ENCODE assay signal across 8 cellular contexts in the genomic region with DNA sequence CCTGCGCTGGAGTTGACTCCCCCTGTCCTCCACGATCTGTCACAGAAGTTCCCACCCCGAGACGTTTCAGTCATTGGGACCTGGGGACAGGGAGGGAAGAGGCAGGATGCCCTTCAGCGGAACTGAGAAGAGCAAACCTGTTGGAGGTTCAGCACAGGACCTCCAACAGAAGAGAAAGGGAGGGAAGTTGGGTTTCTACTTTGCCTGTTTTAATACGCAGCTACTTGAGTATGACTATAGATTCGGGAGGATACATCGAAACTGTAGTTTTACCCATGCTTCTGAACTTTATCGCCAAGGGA. TPM values are rescaled to one million over a fixed set of nuclear protein-coding genes. Genes with fewer than 3 reads are reported as not detected.
DNase-seq lines count a peak whose midpoint lies in the region; TF ChIP-seq lines count a peak whose summit lies in the region.

No MANE protein-coding gene starts in this region.

- H3K4me3 ChIP-seq in PC-9, result peak overlapping the region; percentile 67
- H3K4me3 ChIP-seq in esophagus squamous epithelium, result peak overlapping the region; percentile 55 to 91 (median 80)

- peaks cover 23% of the 10 kb centered on the region for H4K20me1 ChIP-seq in PC-9 (ENCODE audit: insufficient read depth)

- CTCF ChIA-PET in PC-9 (lab: Charles Lee), result interaction anchor here (0.7 kb wide), 1 partner anchor 106 kb away, joined by 5 read pairs; no protein-coding TSS in a partner anchor

- H3K27ac Mint-ChIP-seq in activated CD4-positive, alpha-beta T cell treated with anti-CD3 and anti-CD28 coated beads, Interleukin-2, amount 10 ng/mL, durations not matched to agents 24 days and 14 days, result peak overlapping the region; percentile 93
- H3K27ac Mint-ChIP-seq in progenitor cell of endocrine pancreas, result peak overlapping the region; percentile 98

- TF ChIP-seq POLR2A in esophagus squamous epithelium (IDR thresholded peaks at IDR 0.05), result no peak

- BruUV-seq in PC-9 (replicated peaks; lab: Mats Ljungman, UMichigan), result no TSS peak

- H2AFZ ChIP-seq in PC-9, result peak overlapping the region; percentile 93

- H3K9me3 ChIP-seq in PC-9 (ENCODE audit: insufficient read depth, low read depth) (no peaks in the 10 kb centered on the region), esophagus squamous epithelium (no peaks in the 10 kb centered on the region)

- peak overlapping the region; percentile 94 for H3K4me3 Mint-ChIP-seq in activated CD4-positive, alpha-beta T cell treated with anti-CD3 and anti-CD28 coated beads, Interleukin-2, amount 10 ng/mL, durations not matched to agents 24 days and 14 days
- peak overlapping the region; percentile 95 for H3K4me3 Mint-ChIP-seq in progenitor cell of endocrine pancreas (ENCODE audit: low read depth)

- intact Hi-C loops in activated CD4-positive, alpha-beta T cell treated with anti-CD3 and anti-CD28 coated beads, Interleukin-2, amount 10 ng/mL, durations not matched to agents 24 days and 14 days (cut with micrococcal nuclease), result loop anchor here (1.0 to 5.0 kb wide), 4 partner anchors 22 to 508 kb away; no protein-coding TSS in a partner anchor
- intact Hi-C loops in PC-9 (cut with micrococcal nuclease; ENCODE audit: unreplicated experiment) (loop anchor here (1.0 to 5.0 kb wide), 3 partner anchors 63 to 192 kb away; no protein-coding TSS in a partner anchor), esophagus squamous epithelium (cut with DNase I) (loop anchor here (10.0 kb wide), 2 partner anchors 100 to 130 kb away; no protein-coding TSS in a partner anchor)

- no peaks in the 10 kb centered on the region for H3K9me3 Mint-ChIP-seq in activated CD4-positive, alpha-beta T cell treated with anti-CD3 and anti-CD28 coated beads, Interleukin-2, amount 10 ng/mL, durations not matched to agents 24 days and 14 days
- no peaks in the 10 kb centered on the region for H3K9me3 Mint-ChIP-seq in progenitor cell of endocrine pancreas (ENCODE audit: low read depth)

- H3F3A ChIP-seq in PC-9 (ENCODE audit: insufficient read depth, low read depth), result peaks cover 42% of the 10 kb centered on the region

- peak overlapping the region; percentile 98 for H3K4me2 ChIP-seq in PC-9

- no peak for DNase-seq in activated CD4-positive, alpha-beta T cell treated with anti-CD3 and anti-CD28 coated beads, Interleukin-2, amount 10 ng/mL, durations not matched to agents 24 days and 14 days
- no peak for DNase-seq in activated CD4-positive, alpha-beta T cell treated with anti-CD3 and anti-CD28 coated beads, Interleukin-2, amount 50 U/mL, for 1 hour
- DNase-seq in PC-9 (no peak), esophagus squamous epithelium (lab: John Stamatoyannopoulos, UW) (no peak), progenitor cell of endocrine pancreas (ENCODE audit: low spot score, unreplicated experiment) (no peak), NCI-H1694 (lab: John Stamatoyannopoulos, UW) (no peak), iPS-NIHi11 (ENCODE audit: low spot score) (no peak)
- no peak for DNase-seq in stimulated activated CD4-positive, alpha-beta T cell treated with anti-CD3 and anti-CD28 coated beads, Interleukin-12 subunit alpha, Interleukin-12 subunit beta, amount 100 ng/mL, for 4 hours

- H3K4me1 Mint-ChIP-seq in activated CD4-positive, alpha-beta T cell treated with anti-CD3 and anti-CD28 coated beads, Interleukin-2, amount 10 ng/mL, durations not matched to agents 24 days and 14 days, result peaks cover 30% of the 10 kb centered on the region
- peaks cover 48% of the 10 kb centered on the region for H3K4me1 Mint-ChIP-seq in progenitor cell of endocrine pancreas (ENCODE audit: low read depth)

- H3K9me2 ChIP-seq in PC-9 (ENCODE audit: insufficient read depth), result no peaks in the 10 kb centered on the region

- no peak for TF ChIP-seq CTCF in PC-9 (conservative IDR thresholded peaks at IDR 0.05)
- TF ChIP-seq CTCF in esophagus squamous epithelium (IDR thresholded peaks at IDR 0.05), result no peak
- TF ChIP-seq CTCF in progenitor cell of endocrine pancreas (IDR thresholded peaks at IDR 0.05; ENCODE audit: unreplicated experiment), result no peak

- POLR2A ChIA-PET in PC-9 (lab: Charles Lee; ENCODE audit: unreplicated experiment), result interaction anchor here (0.6 to 1.0 kb wide), 2 partner anchors 20 to 129 kb away, joined by 4 to 6 read pairs; no protein-coding TSS in a partner anchor

- 8 to 36% methylated on average over 3 to 5 of the region's 9 CpGs for WGBS in esophagus squamous epithelium, 2 donors

- peaks cover 50% of the 10 kb centered on the region for H3K79me2 ChIP-seq in PC-9 (ENCODE audit: low read depth)

- H3K36me3 ChIP-seq in PC-9 (ENCODE audit: low read depth) (peaks cover 12% of the 10 kb centered on the region), esophagus squamous epithelium (no peaks in the 10 kb centered on the region)

- peaks cover 23% of the 10 kb centered on the region for H3K4me1 ChIP-seq in PC-9 (replicated peaks; ENCODE audit: insufficient read depth)
- H3K4me1 ChIP-seq in esophagus squamous epithelium, result peaks cover 12 to 69% (median 14%) of the 10 kb centered on the region in 3 donors

- H3K27me3 Mint-ChIP-seq in activated CD4-positive, alpha-beta T cell treated with anti-CD3 and anti-CD28 coated beads, Interleukin-2, amount 10 ng/mL, durations not matched to agents 24 days and 14 days, result no peaks in the 10 kb centered on the region
- H3K27me3 Mint-ChIP-seq in progenitor cell of endocrine pancreas, result no peaks in the 10 kb centered on the region

- H3K36me3 Mint-ChIP-seq in activated CD4-positive, alpha-beta T cell treated with anti-CD3 and anti-CD28 coated beads, Interleukin-2, amount 10 ng/mL, durations not matched to agents 24 days and 14 days (ENCODE audit: low read depth), result peaks cover 17% of the 10 kb centered on the region
- peaks cover 16% of the 10 kb centered on the region for H3K36me3 Mint-ChIP-seq in progenitor cell of endocrine pancreas (ENCODE audit: insufficient read depth)

- H3K27me3 ChIP-seq in PC-9 (ENCODE audit: insufficient read depth, low read depth) (no peaks in the 10 kb centered on the region), esophagus squamous epithelium (no peaks in the 10 kb centered on the region)

- H3K27ac ChIP-seq in PC-9 (peak overlapping the region; percentile 93), esophagus squamous epithelium (peak overlapping the region; percentile 97 to 99 (median 98))

RNA-seq across cellular contexts. Expression of gene DUSP6, which starts 2.3 kb away (rescaled TPM):
- 95.5 and 96.7 TPM in 2 replicates for total RNA-seq in activated CD4-positive, alpha-beta T cell treated with anti-CD3 and anti-CD28 coated beads, Interleukin-2, amount 10 ng/mL, durations not matched to agents 24 days and 14 days
- total RNA-seq in PC-9 (2021) (14.1 and 18.3 TPM in 2 replicates), esophagus squamous epithelium (10 to 100 TPM; 17.6 to 30.4 (median 24.9) TPM), progenitor cell of endocrine pancreas (80.1 and 85.8 TPM in 2 replicates)
